ENCODE assay signal across 8 cellular contexts in genomic region chr15:41827880-41828746, GRCh38. TPM values are rescaled to one million over a fixed set of nuclear protein-coding genes. Genes with fewer than 3 reads are reported as not detected.
DNase-seq lines count a peak whose midpoint lies in the region; ATAC-seq and TF ChIP-seq lines count a peak whose summit lies in the region.

JMJD7 (plus strand) TSS chr15:41828092; CDS start chr15:41828125, 33 bp downstream.

- peak; percentile 71 for ATAC-seq in GM21825 (IDR thresholded peaks at IDR 0.05; ENCODE audit: unreplicated experiment)
- ATAC-seq in SK-N-SH treated with all-trans-retinoic acid at 6 μM for 48 hours: peak; percentile 86
- ATAC-seq in omental fat pad (ENCODE audit: low FRiP score): peak; percentile 90

- TF ChIP-seq CTCF in omental fat pad (IDR thresholded peaks at IDR 0.05): no peak

- DNase-seq in EL (peak; percentile 84), M059J (ENCODE audit: low read depth) (peak; percentile 75), globus pallidus (ENCODE audit: low spot score) (peak; percentile 89), omental fat pad (ENCODE audit: low spot score) (peak; percentile 84)
- DNase-seq in activated naive CD4-positive, alpha-beta T cell treated with anti-CD3 and anti-CD28 coated beads, Interleukin-2, amount 50 U/mL, for 16 hours: peak; percentile 96

- peak within 1 kb of the TSS; percentile 65 for H3K27ac ChIP-seq in temporal lobe (ENCODE audit: low read depth, low read length)

TF ChIP-seq in SK-N-SH treated with all-trans-retinoic acid at 6 μM for 48 hours, 23 proteins besides CTCF, POLR2A, EP300 and RAD21:
- TF ChIP-seq POU6F1 (CRISPR knock-in tag; IDR thresholded peaks at IDR 0.05; ENCODE audit: borderline replicate concordance, low read depth) (no peak), TSHZ2 (CRISPR knock-in tag; IDR thresholded peaks at IDR 0.05) (no peak), OSR1 (CRISPR knock-in tag; IDR thresholded peaks at IDR 0.05) (no peak), GLIS3 (CRISPR knock-in tag; IDR thresholded peaks at IDR 0.05) (peak; percentile 13; the same call in 1 of the 2 replicates), ZFP3 (CRISPR knock-in tag; IDR thresholded peaks at IDR 0.05) (no peak), BACH2 (CRISPR knock-in tag; IDR thresholded peaks at IDR 0.05; ENCODE audit: borderline replicate concordance) (no peak), ESRRG (CRISPR knock-in tag; IDR thresholded peaks at IDR 0.05) (0 out of 2 replicates have a peak, but pooled peaks have one; percentile 29), RARB (CRISPR knock-in tag; IDR thresholded peaks at IDR 0.05) (no peak), ZNF8 (CRISPR knock-in tag; IDR thresholded peaks at IDR 0.05) (0 out of 2 replicates have a peak, but pooled peaks have one; percentile 55), ISL1 (CRISPR knock-in tag; IDR thresholded peaks at IDR 0.05) (no peak), ZFP30 (CRISPR knock-in tag; IDR thresholded peaks at IDR 0.05) (no peak)

RNA-seq across cellular contexts. Expression of gene JMJD7, which starts in this region (rescaled TPM):
- total RNA-seq in M059J (2014; rRNA removed; shearing (Covaris generic)): 7.9 and 11.4 TPM in 2 replicates
- total RNA-seq in omental fat pad (10 to 100 TPM in 1 of 4 donors, 1 to 10 TPM in 3; 3.8 to 11.5 (median 8.5) TPM), temporal lobe (2.2 TPM)

Comparison
In these comparisons a context has a peak if more than half of its experiments do, and no peak if none do; other contexts are left out.
1. Peak in every context shown above with its lines: DNase-seq, ATAC-seq and H3K27ac ChIP-seq.